In the genomic region with DNA sequence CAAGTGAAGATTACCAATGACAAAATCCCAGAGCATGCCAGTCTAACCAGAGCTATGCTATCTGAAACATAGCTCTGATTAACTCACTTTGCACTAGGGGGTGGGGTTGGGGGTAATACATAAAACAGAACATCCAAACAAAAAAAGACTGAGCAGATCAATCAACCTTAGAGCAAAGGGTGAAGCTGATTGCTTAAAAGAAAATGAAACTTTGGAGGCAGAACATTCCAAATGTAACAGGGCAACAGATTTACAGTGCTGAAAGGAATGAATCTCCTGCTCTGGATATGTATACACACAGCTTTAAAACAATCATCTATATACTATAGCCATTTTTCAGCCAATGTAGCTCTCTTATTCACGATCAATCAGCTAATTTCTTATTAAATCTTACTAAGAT, we compare ENCODE assay signal across 11 cellular contexts. TPM values are rescaled to one million over a fixed set of nuclear protein-coding genes. Genes with fewer than 3 reads are reported as not detected.
DNase-seq lines count a peak whose midpoint lies in the region; ATAC-seq, FAIRE-seq and TF ChIP-seq lines count a peak whose summit lies in the region.
"Had no signal": no experiment of that assay in that cellular context is flagged by ENCODE, and none has a peak within 500 bp of the region (broad histone marks: within the 10 kb centered on the region; RNA-seq: fewer than 3 reads in every experiment).

No MANE protein-coding gene starts in this region.

- TF ChIP-seq CTCF in WI38 (IDR thresholded peaks at IDR 0.05; ENCODE audit: low read depth, low read length) (no peak), foreskin fibroblast (IDR thresholded peaks at IDR 0.05; ENCODE audit: low read depth, low read length) (no peak), foreskin keratinocyte (conservative IDR thresholded peaks at IDR 0.05) (no peak)

- H3K27me3 Mint-ChIP-seq in activated T-cell treated with anti-CD3 and anti-CD28 coated beads, Interleukin-2, amount 50 U/mL, for 24 hours, result no peaks in the 10 kb centered on the region

- H3K4me3 ChIP-seq in WI38 (ENCODE audit: low read depth, low read length), result peak overlapping the region; percentile 2
- peak overlapping the region; percentile 0 to 32 for H3K4me3 ChIP-seq in foreskin fibroblast (ENCODE audit: low read depth in 1 of 2, low read length in 2 of 2)
- H3K4me3 ChIP-seq in subcutaneous abdominal adipose tissue (ENCODE audit: low read depth in 1 of 5, low read length in 5 of 5), result peak overlapping the region in 1 of 5 donors; percentile 35

- TF ChIP-seq POLR2A in GM12892 (IDR thresholded peaks at IDR 0.05; ENCODE audit: low read depth, low read length), result no peak

- H3K36me3 Mint-ChIP-seq in activated T-cell treated with anti-CD3 and anti-CD28 coated beads, Interleukin-2, amount 50 U/mL, for 24 hours (ENCODE audit: low read depth), result peaks cover 88% of the 10 kb centered on the region

- H3K4me1 ChIP-seq in subcutaneous abdominal adipose tissue (ENCODE audit: control insufficient read depth in 5 of 5, insufficient read depth in 5 of 5, low read length in 5 of 5) (peaks cover 5 to 43% (median 31%) of the 10 kb centered on the region in 5 donors), foreskin keratinocyte (peaks cover 19% of the 10 kb centered on the region)

- peaks cover 0 to 6% (median 3%) of the 10 kb centered on the region in 5 donors for H3K36me3 ChIP-seq in subcutaneous abdominal adipose tissue (ENCODE audit: control insufficient read depth in 5 of 5, insufficient read depth in 5 of 5, low read length in 5 of 5)

- peak overlapping the region; percentile 21 for H3K27ac ChIP-seq in subcutaneous abdominal adipose tissue (ENCODE audit: low read depth, low read length)
- no peak overlapping the region for H3K27ac ChIP-seq in foreskin keratinocyte

- H3K27me3 ChIP-seq in subcutaneous abdominal adipose tissue (ENCODE audit: control insufficient read depth in 5 of 5, insufficient read depth in 4 of 5, low read length in 5 of 5) (no peaks in the 10 kb centered on the region), foreskin keratinocyte (no peaks in the 10 kb centered on the region)

- no peaks in the 10 kb centered on the region for H3K9me3 ChIP-seq in subcutaneous abdominal adipose tissue (ENCODE audit: control insufficient read depth in 5 of 5, low read length in 5 of 5)

- FAIRE-seq in GM12892 (lab: Jason Lieb, UNC), result no peak

- peak overlapping the region; percentile 96 for H3K4me3 Mint-ChIP-seq in activated T-cell treated with anti-CD3 and anti-CD28 coated beads, Interleukin-2, amount 50 U/mL, for 24 hours

- peaks cover 3% of the 10 kb centered on the region for H3K9me3 Mint-ChIP-seq in activated T-cell treated with anti-CD3 and anti-CD28 coated beads, Interleukin-2, amount 50 U/mL, for 24 hours

- H3K27ac Mint-ChIP-seq in activated T-cell treated with anti-CD3 and anti-CD28 coated beads, Interleukin-2, amount 50 U/mL, for 24 hours, result peak overlapping the region; percentile 74

- no peak for DNase-seq in activated T-cell treated with anti-CD3 and anti-CD28 coated beads, Interleukin-2, amount 50 U/mL, for 24 hours
- DNase-seq in activated T-cell treated with anti-CD3 and anti-CD28 coated beads, Interleukin-2, amount 50 U/mL, for 48 hours, result no peak
- DNase-seq in foreskin fibroblast (no peak), COLO668 (lab: John Stamatoyannopoulos, UW; ENCODE audit: unreplicated experiment) (no peak), foreskin keratinocyte (no peak), GM12892 (ENCODE audit: insufficient read length) (no peak)
- DNase-seq: NCI-H2029 treated with DMSO at 0.1 percent for 48 hours, nucleus accumbens had no signal

- H3K4me1 Mint-ChIP-seq in activated T-cell treated with anti-CD3 and anti-CD28 coated beads, Interleukin-2, amount 50 U/mL, for 24 hours (ENCODE audit: low read depth), result peaks cover 74% of the 10 kb centered on the region

- ATAC-seq in foreskin keratinocyte, result no peak
- ATAC-seq: activated CD4-positive, CD25-positive, alpha-beta regulatory T cell treated with anti-CD3 and anti-CD28 coated beads, Interleukin-2, amount 50 U/mL, for 24 hours had no signal

- peak overlapping the region in 3 of 5 donors; percentile 13 to 25 (median 22) for H3K9ac ChIP-seq in subcutaneous abdominal adipose tissue (ENCODE audit: low read length in 5 of 5)

RNA-seq across cellular contexts. Expression of a gene that starts 4.9 kb away (rescaled TPM):
- total RNA-seq in foreskin keratinocyte, result 78.4 and 86.4 TPM in 2 replicates
- polyA plus RNA-seq in foreskin keratinocyte, result 8.3 and 9.6 TPM in 2 replicates
- 6.4 TPM for polyA plus RNA-seq in GM12892 (2012; ENCODE audit: missing spikeins)
